11 cellular contexts compared by ENCODE assay signal in the genomic region with DNA sequence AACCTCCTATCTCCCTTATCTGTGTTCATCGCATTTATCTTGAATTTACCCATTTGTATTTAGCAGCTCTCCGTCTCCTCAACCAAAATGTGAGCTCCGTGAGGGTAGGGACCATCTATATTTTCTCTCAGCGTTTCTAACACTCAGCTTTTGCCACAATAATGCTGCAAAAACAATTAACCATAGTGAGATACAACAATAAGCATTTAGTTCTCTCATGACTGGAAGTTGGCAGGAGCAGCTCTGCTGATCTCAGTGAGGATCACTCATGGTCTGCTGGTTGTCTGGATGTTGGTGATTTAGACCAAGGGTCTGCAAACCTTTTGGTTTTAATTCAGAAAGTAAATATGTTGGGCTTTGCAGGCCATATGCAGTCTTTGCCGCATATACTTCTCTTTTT.
"Had no signal": no experiment of that assay in that cellular context is flagged by ENCODE, and none has a peak within 500 bp of the region (broad histone marks: within the 10 kb centered on the region; RNA-seq: fewer than 3 reads in every experiment).

No MANE protein-coding gene starts in this region.

- H3K36me3 ChIP-seq: HAP-1 had no signal

- H3K4me3 ChIP-seq: GM23248, HAP-1, K562 had no signal

- H3K4me1 ChIP-seq: HAP-1 had no signal

- DNase-seq: GM23248, GOT3, H7, HFFc6, IMR-90, KG1 had no signal

- H3K27ac ChIP-seq: GM23248, HL-60 had no signal

- H3K9me3 ChIP-seq: HAP-1 had no signal

- ATAC-seq: HCT116, HepG2, K562 had no signal
